Comparison of ENCODE assay signal across 9 cellular contexts in genomic region chr11:62547691-62548281, GRCh38. TPM values are rescaled to one million over a fixed set of nuclear protein-coding genes. Genes with fewer than 3 reads are reported as not detected.
DNase-seq lines count a peak whose midpoint lies in the region; ATAC-seq, FAIRE-seq and TF ChIP-seq lines count a peak whose summit lies in the region.
"Had no signal": no experiment of that assay in that cellular context is flagged by ENCODE, and none has a peak within 500 bp of the region (broad histone marks: within the 10 kb centered on the region; RNA-seq: fewer than 3 reads in every experiment).

No MANE protein-coding gene starts in this region.

- no peak for FAIRE-seq in HTR-8/SVneo (lab: Jason Lieb, UNC)

- CTCF ChIA-PET in AG04449 (lab: Yijun Ruan, JAX): interaction anchor here (0.7 to 16.0 kb wide), 4 partner anchors 13 to 155 kb away, joined by 3 to 320 read pairs (median 95); partner anchors contain the start of gene SCGB1A1

- peak overlapping the region; percentile 90 for H3K9ac ChIP-seq in NT2/D1 (ENCODE audit: insufficient read length, low read depth)

- no peak for TF ChIP-seq CTCF in AG04449 (IDR thresholded peaks at IDR 0.05; ENCODE audit: insufficient read depth, low read length, missing control alignments)
- TF ChIP-seq CTCF in epithelial cell of esophagus (IDR thresholded peaks at IDR 0.05; ENCODE audit: insufficient read depth, low read depth, low read length, missing control alignments): no peak

- peaks cover 22% of the 10 kb centered on the region for H3K36me3 ChIP-seq in NT2/D1 (ENCODE audit: insufficient read depth, insufficient read length, low read length)

- no peaks in the 10 kb centered on the region for H3K27me3 ChIP-seq in NT2/D1 (ENCODE audit: insufficient read depth, insufficient read length)

- POLR2A ChIA-PET in AG04449 (lab: Yijun Ruan, JAX): interaction anchor here (1.0 to 1.4 kb wide), 6 partner anchors 8 to 153 kb away, joined by 7 to 21 read pairs (median 10); no protein-coding TSS in a partner anchor

- H3K9me3 ChIP-seq in NT2/D1 (ENCODE audit: insufficient read depth, low read length): no peaks in the 10 kb centered on the region

- no peak for ATAC-seq in GM19328 (IDR thresholded peaks at IDR 0.05; ENCODE audit: unreplicated experiment)

- DNase-seq in AG04449 (ENCODE audit: low read depth, low spot score) (no peak), NT2/D1 (ENCODE audit: low read depth, low spot score) (no peak), epithelial cell of esophagus (ENCODE audit: low read depth) (peak; percentile 99), myocyte (ENCODE audit: low read depth) (peak; percentile 61), HTR-8/SVneo (ENCODE audit: insufficient read length, low spot score) (no peak), inferior parietal cortex (ENCODE audit: extremely low spot score) (no peak), GM19238 (ENCODE audit: insufficient read length, low spot score) (no peak)
- DNase-seq: SHP77 had no signal

- H3K4me3 ChIP-seq in AG04449 (ENCODE audit: low read depth, low read length) (peak overlapping the region; percentile 98), NT2/D1 (ENCODE audit: insufficient read length, low read depth) (peak overlapping the region; percentile 97), epithelial cell of esophagus (ENCODE audit: low read length) (peak overlapping the region; percentile 67)

- H3K4me1 ChIP-seq in NT2/D1 (ENCODE audit: insufficient read depth, insufficient read length): peaks cover 26% of the 10 kb centered on the region

RNA-seq across cellular contexts. Expression of gene AHNAK, which starts 1.2 kb away (rescaled TPM):
- 141 and 144 TPM in 2 replicates for total RNA-seq in myocyte
- 151 TPM for polyA plus RNA-seq in myocyte (2012)

RNA-seq across cellular contexts. Expression of gene EEF1G, which starts 25.9 kb away (rescaled TPM):
- total RNA-seq in myocyte: 1,484 and 1,704 TPM in 2 replicates
- 1,763 TPM for polyA plus RNA-seq in myocyte (2012)

RNA-seq across cellular contexts. Expression of gene TUT1, which starts 43.5 kb away (rescaled TPM):
- total RNA-seq in myocyte: 7.5 and 8.1 TPM in 2 replicates
- polyA plus RNA-seq in myocyte (2012): 13.5 TPM

RNA-seq across cellular contexts. Expression of gene MTA2, which starts 53.9 kb away (rescaled TPM):
- total RNA-seq in myocyte: 66.9 and 72.4 TPM in 2 replicates
- 51.4 TPM for polyA plus RNA-seq in myocyte (2012)

Comparison
In these comparisons a context has a peak if more than half of its experiments do, and no peak if none do; other contexts are left out.
1. DNase-seq: peak in epithelial cell of esophagus (single experiment) and myocyte (single experiment); none in AG04449 (single experiment), NT2/D1 (single experiment), HTR-8/SVneo (single experiment), inferior parietal cortex (single experiment) and GM19238 (single experiment).
2. Peak in every context shown above with its lines, with median percentiles within 50 percentile points of each other: H3K4me3 ChIP-seq.